Comparison of ENCODE assay signal across 13 cellular contexts in the genomic region with DNA sequence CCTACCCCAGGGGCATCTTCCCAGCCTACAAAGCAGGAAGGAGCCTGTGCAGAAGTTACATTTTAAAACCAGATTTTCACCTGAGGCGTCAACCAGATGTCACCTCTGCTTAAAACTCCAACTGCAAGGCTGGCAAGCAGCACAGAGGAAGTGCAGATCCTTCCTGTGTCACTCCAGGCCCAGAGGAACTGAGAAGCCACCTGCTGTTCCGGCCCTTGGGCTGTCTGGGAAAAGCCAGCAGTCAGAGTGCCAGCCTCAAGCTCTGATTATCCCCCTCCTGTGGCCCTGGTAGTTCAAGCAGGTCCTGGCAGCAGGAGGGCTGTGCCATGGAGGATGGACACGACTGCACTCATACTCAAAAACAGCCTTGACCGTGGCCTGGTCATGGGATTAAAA. TPM values are rescaled to one million over a fixed set of nuclear protein-coding genes. Genes with fewer than 3 reads are reported as not detected.
DNase-seq lines count a peak whose midpoint lies in the region; ATAC-seq and TF ChIP-seq lines count a peak whose summit lies in the region.
"Had no signal": no experiment of that assay in that cellular context is flagged by ENCODE, and none has a peak within 500 bp of the region (broad histone marks: within the 10 kb centered on the region; RNA-seq: fewer than 3 reads in every experiment).

No MANE protein-coding gene starts in this region.

- intact Hi-C loops in PC-3 (cut with micrococcal nuclease), result no loop called here

- H3K27me3 ChIP-seq in PC-3 (ENCODE audit: low read length), result no peaks in the 10 kb centered on the region

- ATAC-seq in activated naive CD8-positive, alpha-beta T cell treated with anti-CD3 and anti-CD28 coated beads, Interleukin-2, amount 10 ng/mL, durations not matched to agents 7 days and 5 days (ENCODE audit: low read depth), result no peak
- no peak for ATAC-seq in activated naive CD8-positive, alpha-beta T cell treated with anti-CD3 and anti-CD28 coated beads, Interleukin-2, amount 50 U/mL, for 24 hours
- peak; percentile 31 for ATAC-seq in PC-3
- ATAC-seq in GM18517 (IDR thresholded peaks at IDR 0.05; ENCODE audit: unreplicated experiment), result no peak
- ATAC-seq: stimulated activated naive CD8-positive, alpha-beta T cell treated with anti-CD3 and anti-CD28 coated beads, Interleukin-15, amount 100 ng/mL, for 72 hours had no signal

- no peaks in the 10 kb centered on the region for H3K9me3 Mint-ChIP-seq in activated naive CD8-positive, alpha-beta T cell treated with anti-CD3 and anti-CD28 coated beads, Interleukin-2, amount 10 ng/mL, durations not matched to agents 7 days and 5 days
- H3K9me3 Mint-ChIP-seq in activated naive CD8-positive, alpha-beta T cell treated with anti-CD3 and anti-CD28 coated beads, Interleukin-2, amount 50 U/mL, for 24 hours, result no peaks in the 10 kb centered on the region
- H3K9me3 Mint-ChIP-seq in type B pancreatic cell, result no peaks in the 10 kb centered on the region
- no peaks in the 10 kb centered on the region for H3K9me3 Mint-ChIP-seq in mesothelial cell of epicardium
- H3K9me3 Mint-ChIP-seq: stimulated activated naive CD8-positive, alpha-beta T cell treated with anti-CD3 and anti-CD28 coated beads, Interleukin-15, amount 100 ng/mL, for 72 hours had no signal

- H3K4me2 ChIP-seq in PC-3 (ENCODE audit: low read length), result no peak overlapping the region
- H3K4me2 ChIP-seq: PC-9 had no signal

- H3K9me3 ChIP-seq in PC-3 (ENCODE audit: low read length), result no peaks in the 10 kb centered on the region

- H3K4me1 Mint-ChIP-seq in activated naive CD8-positive, alpha-beta T cell treated with anti-CD3 and anti-CD28 coated beads, Interleukin-2, amount 10 ng/mL, durations not matched to agents 7 days and 5 days, result peaks cover 15% of the 10 kb centered on the region
- H3K4me1 Mint-ChIP-seq in activated naive CD8-positive, alpha-beta T cell treated with anti-CD3 and anti-CD28 coated beads, Interleukin-2, amount 50 U/mL, for 24 hours, result peaks cover 11% of the 10 kb centered on the region
- H3K4me1 Mint-ChIP-seq in type B pancreatic cell (ENCODE audit: unreplicated experiment) (peaks cover 19% of the 10 kb centered on the region), mesothelial cell of epicardium (peaks cover 7% of the 10 kb centered on the region)

- DNase-seq in activated naive CD8-positive, alpha-beta T cell treated with anti-CD3 and anti-CD28 coated beads, Interleukin-2, amount 10 ng/mL, durations not matched to agents 7 days and 5 days, result no peak
- DNase-seq in activated naive CD8-positive, alpha-beta T cell treated with anti-CD3 and anti-CD28 coated beads, Interleukin-2, amount 50 U/mL, for 24 hours, result no peak
- DNase-seq in PC-3, result no peak
- DNase-seq in iPS-NIHi7 (ENCODE audit: extremely low spot score), result peak; percentile 38
- no peak for DNase-seq in type B pancreatic cell (ENCODE audit: extremely low spot score, unreplicated experiment)
- DNase-seq in mesothelial cell of epicardium (ENCODE audit: low spot score in 2 of 2, unreplicated experiment in 2 of 2), result no peak
- no peak for DNase-seq in HuH-7 (ENCODE audit: low spot score)
- DNase-seq: PC-9; retina; stimulated activated naive CD8-positive, alpha-beta T cell treated with anti-CD3 and anti-CD28 coated beads, Interleukin-15, amount 100 ng/mL, for 72 hours; T1000 had no signal

- CTCF ChIA-PET in PC-3 (lab: Charles Lee), result no interaction called here

- H3K27ac Mint-ChIP-seq in activated naive CD8-positive, alpha-beta T cell treated with anti-CD3 and anti-CD28 coated beads, Interleukin-2, amount 10 ng/mL, durations not matched to agents 7 days and 5 days, result peak overlapping the region; percentile 42
- H3K27ac Mint-ChIP-seq in activated naive CD8-positive, alpha-beta T cell treated with anti-CD3 and anti-CD28 coated beads, Interleukin-2, amount 50 U/mL, for 24 hours, result no peak overlapping the region
- H3K27ac Mint-ChIP-seq in type B pancreatic cell (peak overlapping the region; percentile 92), mesothelial cell of epicardium (no peak overlapping the region)

- peaks cover 30% of the 10 kb centered on the region; the same call in 1 of the 2 replicates for H3K36me3 ChIP-seq in PC-3 (ENCODE audit: low read depth, low read length)

- H3K9ac ChIP-seq in PC-3 (ENCODE audit: low read length), result no peak overlapping the region

- POLR2A ChIA-PET in activated naive CD8-positive, alpha-beta T cell treated with anti-CD3 and anti-CD28 coated beads, Interleukin-2, amount 10 ng/mL, durations not matched to agents 7 days and 5 days (lab: Charles Lee), result interaction anchor here (1.6 to 1.9 kb wide), 2 partner anchors 10 to 26 kb away, joined by 4 to 5 read pairs; a partner anchor contains a TSS
- POLR2A ChIA-PET in PC-3 (lab: Charles Lee; ENCODE audit: unreplicated experiment), result interaction anchor here (0.7 kb wide), 1 partner anchor 40 kb away, joined by 4 read pairs; no protein-coding TSS in a partner anchor

- BruUV-seq in PC-3 (replicated peaks; lab: Mats Ljungman, UMichigan), result no TSS peak

- no peaks in the 10 kb centered on the region for H3F3A ChIP-seq in PC-3 (ENCODE audit: low read length, unreplicated experiment)

- no peaks in the 10 kb centered on the region for H4K20me1 ChIP-seq in PC-3 (ENCODE audit: low read length)

- no peak overlapping the region for H3K4me3 ChIP-seq in PC-3 (ENCODE audit: low read length)
- H3K4me3 ChIP-seq: PC-9 had no signal

- no peak overlapping the region for H2AFZ ChIP-seq in PC-3 (ENCODE audit: low read length)
- H2AFZ ChIP-seq: PC-9 had no signal

- H3K4me3 Mint-ChIP-seq in activated naive CD8-positive, alpha-beta T cell treated with anti-CD3 and anti-CD28 coated beads, Interleukin-2, amount 10 ng/mL, durations not matched to agents 7 days and 5 days, result no peak overlapping the region
- no peak overlapping the region for H3K4me3 Mint-ChIP-seq in activated naive CD8-positive, alpha-beta T cell treated with anti-CD3 and anti-CD28 coated beads, Interleukin-2, amount 50 U/mL, for 24 hours
- H3K4me3 Mint-ChIP-seq in type B pancreatic cell, result no peak overlapping the region
- no peak overlapping the region for H3K4me3 Mint-ChIP-seq in mesothelial cell of epicardium
- H3K4me3 Mint-ChIP-seq: stimulated activated naive CD8-positive, alpha-beta T cell treated with anti-CD3 and anti-CD28 coated beads, Interleukin-15, amount 100 ng/mL, for 72 hours had no signal

- no peaks in the 10 kb centered on the region for H3K4me1 ChIP-seq in PC-3 (ENCODE audit: insufficient read depth, low read length)

- TF ChIP-seq CTCF in PC-3 (conservative IDR thresholded peaks at IDR 0.05; ENCODE audit: low read depth, low read length) (no peak), type B pancreatic cell (conservative IDR thresholded peaks at IDR 0.05) (no peak), mesothelial cell of epicardium (IDR thresholded peaks at IDR 0.05; ENCODE audit: unreplicated experiment) (no peak)

- H3K9me2 ChIP-seq in PC-3 (replicated peaks; ENCODE audit: low read length), result no peaks in the 10 kb centered on the region

- H3K27me3 Mint-ChIP-seq in activated naive CD8-positive, alpha-beta T cell treated with anti-CD3 and anti-CD28 coated beads, Interleukin-2, amount 10 ng/mL, durations not matched to agents 7 days and 5 days, result no peaks in the 10 kb centered on the region
- no peaks in the 10 kb centered on the region for H3K27me3 Mint-ChIP-seq in activated naive CD8-positive, alpha-beta T cell treated with anti-CD3 and anti-CD28 coated beads, Interleukin-2, amount 50 U/mL, for 24 hours
- H3K27me3 Mint-ChIP-seq in type B pancreatic cell (no peaks in the 10 kb centered on the region), mesothelial cell of epicardium (ENCODE audit: low read depth) (no peaks in the 10 kb centered on the region)
- H3K27me3 Mint-ChIP-seq: stimulated activated naive CD8-positive, alpha-beta T cell treated with anti-CD3 and anti-CD28 coated beads, Interleukin-15, amount 100 ng/mL, for 72 hours had no signal

- peaks cover 11% of the 10 kb centered on the region for H3K36me3 Mint-ChIP-seq in activated naive CD8-positive, alpha-beta T cell treated with anti-CD3 and anti-CD28 coated beads, Interleukin-2, amount 10 ng/mL, durations not matched to agents 7 days and 5 days
- H3K36me3 Mint-ChIP-seq in activated naive CD8-positive, alpha-beta T cell treated with anti-CD3 and anti-CD28 coated beads, Interleukin-2, amount 50 U/mL, for 24 hours (ENCODE audit: low read depth), result peaks cover 24% of the 10 kb centered on the region
- peaks cover 21% of the 10 kb centered on the region for H3K36me3 Mint-ChIP-seq in type B pancreatic cell
- peaks cover 17% of the 10 kb centered on the region for H3K36me3 Mint-ChIP-seq in mesothelial cell of epicardium

- no peak overlapping the region for H3K27ac ChIP-seq in PC-3 (ENCODE audit: low read length)
- H3K27ac ChIP-seq: C4-2B, PC-9 had no signal

- H3K79me2 ChIP-seq in PC-3 (ENCODE audit: low read length), result no peaks in the 10 kb centered on the region

RNA-seq across cellular contexts. Expression of a gene that starts 10.2 kb away (rescaled TPM):
- 10 to 100 TPM; 61.1 to 63.6 TPM for total RNA-seq in activated naive CD8-positive, alpha-beta T cell treated with anti-CD3 and anti-CD28 coated beads, Interleukin-2, amount 10 ng/mL, durations not matched to agents 7 days and 5 days
- total RNA-seq in PC-3 (2014; rRNA removed) (83.2 and 114 TPM in 2 replicates), type B pancreatic cell (ENCODE audit: low replicate concordance) (63.0 and 70.5 TPM in 2 replicates), mesothelial cell of epicardium (62.1 to 69.1 TPM (median 65.0 TPM) in 3 replicates)

RNA-seq across cellular contexts. Expression of a gene that starts 13.6 kb away (rescaled TPM):
- 1 to 10 TPM; 6.3 to 6.4 TPM for total RNA-seq in activated naive CD8-positive, alpha-beta T cell treated with anti-CD3 and anti-CD28 coated beads, Interleukin-2, amount 10 ng/mL, durations not matched to agents 7 days and 5 days
- 4.1 and 4.9 TPM in 2 replicates for total RNA-seq in PC-3 (2014; rRNA removed)
- total RNA-seq in type B pancreatic cell (ENCODE audit: low replicate concordance), result 33.3 and 72.0 TPM in 2 replicates
- 79.0 to 83.6 TPM (median 83.6 TPM) in 3 replicates for total RNA-seq in mesothelial cell of epicardium

RNA-seq across cellular contexts. Expression of a gene that starts 25.4 kb away (rescaled TPM):
- total RNA-seq in activated naive CD8-positive, alpha-beta T cell treated with anti-CD3 and anti-CD28 coated beads, Interleukin-2, amount 10 ng/mL, durations not matched to agents 7 days and 5 days, result 10 to 100 TPM; 37.1 to 40.3 TPM
- 67.0 and 67.4 TPM in 2 replicates for total RNA-seq in PC-3 (2014; rRNA removed)
- total RNA-seq in type B pancreatic cell (ENCODE audit: low replicate concordance), result 73.1 and 96.0 TPM in 2 replicates
- 43.5 to 48.3 TPM (median 47.4 TPM) in 3 replicates for total RNA-seq in mesothelial cell of epicardium

RNA-seq across cellular contexts. Expression of a gene that starts 25.5 kb away (rescaled TPM):
- 10 to 100 TPM; 36.7 to 37.7 TPM for total RNA-seq in activated naive CD8-positive, alpha-beta T cell treated with anti-CD3 and anti-CD28 coated beads, Interleukin-2, amount 10 ng/mL, durations not matched to agents 7 days and 5 days
- 35.6 and 48.6 TPM in 2 replicates for total RNA-seq in PC-3 (2014; rRNA removed)
- total RNA-seq in type B pancreatic cell (ENCODE audit: low replicate concordance), result 68.2 and 73.7 TPM in 2 replicates
- 57.5 to 62.9 TPM (median 59.0 TPM) in 3 replicates for total RNA-seq in mesothelial cell of epicardium

Comparison
In these comparisons a context has a peak if more than half of its experiments do, and no peak if none do; other contexts are left out.
1. H3K27ac Mint-ChIP-seq: peak in activated naive CD8-positive, alpha-beta T cell treated with anti-CD3 and anti-CD28 coated beads, Interleukin-2, amount 10 ng/mL, durations not matched to agents 7 days and 5 days (single experiment) and type B pancreatic cell (single experiment); none in activated naive CD8-positive, alpha-beta T cell treated with anti-CD3 and anti-CD28 coated beads, Interleukin-2, amount 50 U/mL, for 24 hours (single experiment) and mesothelial cell of epicardium (single experiment).